In the genomic region with DNA sequence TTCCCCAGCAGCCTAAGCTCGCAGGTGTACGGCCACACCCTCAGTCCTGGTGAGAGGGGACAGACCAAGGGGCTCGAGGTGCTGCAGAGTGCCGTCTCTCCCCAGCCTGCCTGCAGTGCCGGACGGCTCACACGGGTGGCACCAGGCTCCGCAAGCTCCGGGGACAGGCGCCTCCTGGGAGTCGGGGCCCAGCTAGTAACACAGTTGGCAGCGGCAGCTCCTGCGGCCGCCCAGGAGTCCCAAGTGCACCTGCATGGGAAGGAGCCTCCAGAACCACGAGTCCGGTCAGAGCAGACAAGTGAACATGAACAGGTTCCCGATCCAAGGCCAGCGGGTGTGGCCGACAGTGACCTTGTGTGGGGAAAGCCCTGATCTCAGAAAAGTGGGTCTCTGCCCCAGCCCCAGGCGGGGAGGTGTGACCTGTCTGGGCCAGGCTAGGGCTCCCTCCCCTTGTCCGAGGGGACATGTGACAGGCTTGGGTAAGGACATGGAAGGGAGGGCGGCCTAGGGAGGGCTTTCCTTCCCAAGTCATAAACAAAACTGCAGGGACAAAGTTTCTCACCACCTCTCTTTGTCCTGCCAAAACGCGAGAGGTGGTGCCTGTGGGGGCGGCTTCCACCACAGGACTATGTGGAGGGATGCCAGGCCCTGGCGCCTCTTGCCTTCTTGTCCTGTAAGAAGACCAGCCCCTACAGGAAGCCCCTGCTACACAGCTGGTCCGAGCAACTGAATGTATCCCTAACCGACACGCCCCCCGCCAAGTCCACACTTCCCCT, we compare ENCODE assay signal across 12 cellular contexts. TPM values are rescaled to one million over a fixed set of nuclear protein-coding genes. Genes with fewer than 3 reads are reported as not detected.
DNase-seq lines count a peak whose midpoint lies in the region; ATAC-seq and TF ChIP-seq lines count a peak whose summit lies in the region.
"Had no signal": no experiment of that assay in that cellular context is flagged by ENCODE, and none has a peak within 500 bp of the region (broad histone marks: within the 10 kb centered on the region; RNA-seq: fewer than 3 reads in every experiment).

No MANE protein-coding gene starts in this region.

- H3K36me3 Mint-ChIP-seq in activated naive CD8-positive, alpha-beta T cell treated with anti-CD3 and anti-CD28 coated beads for 36 hours: peaks cover 9% of the 10 kb centered on the region

- H3K9me3 Mint-ChIP-seq in activated naive CD8-positive, alpha-beta T cell treated with anti-CD3 and anti-CD28 coated beads for 36 hours: no peaks in the 10 kb centered on the region
- H3K9me3 Mint-ChIP-seq: activated T-cell treated with anti-CD3 and anti-CD28 coated beads, Interleukin-2, amount 50 U/mL, for 72 hours; H9 had no signal

- ATAC-seq in psoas muscle: peak; percentile 34 to 64 (median 54)
- ATAC-seq: activated T-cell treated with anti-CD3 and anti-CD28 coated beads, Interleukin-2, amount 50 U/mL, for 72 hours had no signal

- no peak overlapping the region for H3K27ac Mint-ChIP-seq in activated naive CD8-positive, alpha-beta T cell treated with anti-CD3 and anti-CD28 coated beads for 36 hours
- H3K27ac Mint-ChIP-seq: activated T-cell treated with anti-CD3 and anti-CD28 coated beads, Interleukin-2, amount 50 U/mL, for 72 hours had no signal

- H3K27me3 ChIP-seq in BLaER1 treated with 17β-estradiol and CSF1 and Interleukin-3, amounts not matched to agents 10 nM and 100 nM: no peaks in the 10 kb centered on the region
- H3K27me3 ChIP-seq in adrenal gland (no peaks in the 10 kb centered on the region), psoas muscle (ENCODE audit: insufficient read depth in 3 of 3, low read length in 2 of 3) (no peaks in the 10 kb centered on the region)

- H3K4me3 ChIP-seq in BLaER1 treated with 17β-estradiol and CSF1 and Interleukin-3, amounts not matched to agents 10 nM and 100 nM: peak overlapping the region in 8 of 10 experiments; percentile 6 to 52 (median 33); a peak in 11 of 20 replicates
- H3K4me3 ChIP-seq in adrenal gland (no peak overlapping the region), psoas muscle (peak overlapping the region; percentile 10)

- no peak for TF ChIP-seq POLR2A in adrenal gland (IDR thresholded peaks at IDR 0.05)

- H3K4me2 ChIP-seq in BLaER1 treated with 17β-estradiol and CSF1 and Interleukin-3, amounts not matched to agents 10 nM and 100 nM: peak overlapping the region; percentile 84 to 100 (median 98)

- H3K27me3 Mint-ChIP-seq in activated naive CD8-positive, alpha-beta T cell treated with anti-CD3 and anti-CD28 coated beads for 36 hours: no peaks in the 10 kb centered on the region

- peaks cover 27% of the 10 kb centered on the region for H3K4me1 Mint-ChIP-seq in activated naive CD8-positive, alpha-beta T cell treated with anti-CD3 and anti-CD28 coated beads for 36 hours

- peak overlapping the region in 10 of 11 experiments; percentile 40 to 67 (median 60); a peak in 19 of 22 replicates for H3K9ac ChIP-seq in BLaER1 treated with 17β-estradiol and CSF1 and Interleukin-3, amounts not matched to agents 10 nM and 100 nM

- H3K27ac ChIP-seq in BLaER1 treated with 17β-estradiol and CSF1 and Interleukin-3, amounts not matched to agents 10 nM and 100 nM: peak overlapping the region in 9 of 11 experiments; percentile 27 to 71 (median 65); a peak in 17 of 22 replicates
- H3K27ac ChIP-seq in adrenal gland (peak overlapping the region in 2 of 5 donors; percentile 9 to 57), psoas muscle (peak overlapping the region; percentile 11)

- TF ChIP-seq CTCF in adrenal gland (IDR thresholded peaks at IDR 0.05): no peak
- no peak for TF ChIP-seq CTCF in psoas muscle (IDR thresholded peaks at IDR 0.05)
- TF ChIP-seq CTCF in GM13976 (IDR thresholded peaks at IDR 0.05; ENCODE audit: borderline replicate concordance, control extremely low read depth, extremely low read depth, insufficient read depth, missing control alignments): no peak

- no peaks in the 10 kb centered on the region for H3K9me3 ChIP-seq in BLaER1 treated with 17β-estradiol and CSF1 and Interleukin-3, amounts not matched to agents 10 nM and 100 nM (replicated peaks in 1 of 11)
- H3K9me3 ChIP-seq in adrenal gland (replicated peaks in 1 of 3): no peaks in the 10 kb centered on the region
- H3K9me3 ChIP-seq in psoas muscle: no peaks in the 10 kb centered on the region

- peaks cover 98 to 100% (median 100%) of the 10 kb centered on the region in 11 experiments for H4K20me1 ChIP-seq in BLaER1 treated with 17β-estradiol and CSF1 and Interleukin-3, amounts not matched to agents 10 nM and 100 nM

- in situ Hi-C loops in GM13976 (cut with MboI; ENCODE audit: low sequenced_read_pairs, unreplicated experiment): no loop called here

- H3K4me3 Mint-ChIP-seq in activated naive CD8-positive, alpha-beta T cell treated with anti-CD3 and anti-CD28 coated beads for 36 hours: no peak overlapping the region
- H3K4me3 Mint-ChIP-seq: activated T-cell treated with anti-CD3 and anti-CD28 coated beads, Interleukin-2, amount 50 U/mL, for 72 hours had no signal

- H3K4me1 ChIP-seq in BLaER1 treated with 17β-estradiol and CSF1 and Interleukin-3, amounts not matched to agents 10 nM and 100 nM: peaks cover 60 to 100% (median 94%) of the 10 kb centered on the region in 10 experiments
- H3K4me1 ChIP-seq in adrenal gland (replicated peaks in 1 of 2) (peaks cover 24 to 45% of the 10 kb centered on the region in 2 donors), psoas muscle (peaks cover 61% of the 10 kb centered on the region)

- DNase-seq in adrenal gland (peak; percentile 26 to 75 (median 64)), cardiac septum (ENCODE audit: low spot score) (peak; percentile 87), psoas muscle (peak; percentile 70 to 80), GM13976 (ENCODE audit: low spot score) (no peak), UCSD-AML1 (lab: John Stamatoyannopoulos, UW; ENCODE audit: unreplicated experiment) (no peak)
- DNase-seq in activated naive CD8-positive, alpha-beta T cell treated with anti-CD3 and anti-CD28 coated beads for 36 hours: no peak
- DNase-seq in stimulated activated CD4-positive, alpha-beta T cell treated with anti-CD3 and anti-CD28 coated beads, Interleukin-4, amount 100 ng/mL, for 1 hour: no peak
- DNase-seq: activated T-cell treated with anti-CD3 and anti-CD28 coated beads, Interleukin-2, amount 50 U/mL, for 72 hours; COR-L47; H9; NCI-H2227 treated with DMSO at 0.1 percent for 48 hours had no signal

- intact Hi-C loops in adrenal gland (cut with DNase I): no loop called here
- intact Hi-C loops in cardiac septum (cut with DNase I): no loop called here
- intact Hi-C loops in psoas muscle (cut with DNase I): no loop called here

- WGBS in adrenal gland, 4 donors: 54 to 57% (median 55%) methylated on average over 13 to 30 of the region's 30 CpGs
- WGBS in psoas muscle, 3 donors: 27 to 43% (median 32%) methylated on average over 30 of the region's 30 CpGs

- H3K36me3 ChIP-seq in BLaER1 treated with 17β-estradiol and CSF1 and Interleukin-3, amounts not matched to agents 10 nM and 100 nM: peaks cover 11 to 34% (median 16%) of the 10 kb centered on the region in 11 experiments
- H3K36me3 ChIP-seq in adrenal gland (replicated peaks in 1 of 2): peaks cover 0 to 8% of the 10 kb centered on the region in 2 donors
- peaks cover 3 to 8% of the 10 kb centered on the region in 2 donors for H3K36me3 ChIP-seq in psoas muscle (ENCODE audit: insufficient read depth in 1 of 2, low read depth in 1 of 2)

RNA-seq across cellular contexts. Expression of a gene that starts 46.5 kb away (rescaled TPM):
- total RNA-seq in adrenal gland (10 to 100 TPM; 15.5 to 66.3 (median 31.9) TPM), cardiac septum (30.6 TPM), psoas muscle (10 to 100 TPM; 35.8 to 51.7 (median 44.0) TPM)
- polyA plus RNA-seq in adrenal gland (10 to 100 TPM; 10.4 to 41.1 (median 33.6) TPM), psoas muscle (10 to 100 TPM; 24.2 to 34.2 (median 25.2) TPM)
- total RNA-seq in activated naive CD8-positive, alpha-beta T cell treated with anti-CD3 and anti-CD28 coated beads for 36 hours: 10 to 100 TPM; 55.2 to 56.8 TPM

Comparison
In these comparisons a context has a peak if more than half of its experiments do, and no peak if none do; other contexts are left out.
1. H3K4me3 ChIP-seq: peak in BLaER1 treated with 17β-estradiol and CSF1 and Interleukin-3, amounts not matched to agents 10 nM and 100 nM (8 of 10) and psoas muscle (single experiment); none in adrenal gland (0 of 4).
2. DNase-seq: peak in adrenal gland (7 of 7), cardiac septum (single experiment) and psoas muscle (2 of 2); none in GM13976 (single experiment), UCSD-AML1 (single experiment), activated naive CD8-positive, alpha-beta T cell treated with anti-CD3 and anti-CD28 coated beads for 36 hours (single experiment) and stimulated activated CD4-positive, alpha-beta T cell treated with anti-CD3 and anti-CD28 coated beads, Interleukin-4, amount 100 ng/mL, for 1 hour (single experiment).